In genomic region chr2:85385746-85386145, GRCh38 we compare ENCODE assay signal across 1 cellular context.
TF ChIP-seq lines count a peak whose summit lies in the region.

No MANE protein-coding gene starts in this region.

TF ChIP-seq in GM23338, 12 proteins besides CTCF, POLR2A, EP300 and RAD21:
- TF ChIP-seq ETS1 (IDR thresholded peaks at IDR 0.05) (no peak), NANOG (IDR thresholded peaks at IDR 0.05; ENCODE audit: borderline replicate concordance) (no peak), ZNF114 (CRISPR knock-in tag; IDR thresholded peaks at IDR 0.05) (no peak), REST (IDR thresholded peaks at IDR 0.05; ENCODE audit: unreplicated experiment) (no peak), EZH2 (IDR thresholded peaks at IDR 0.05; ENCODE audit: low read depth, unreplicated experiment) (no peak), ZNF462 (CRISPR knock-in tag; IDR thresholded peaks at IDR 0.05) (no peak), CREB1 (CRISPR knock-in tag; IDR thresholded peaks at IDR 0.05; ENCODE audit: low read depth) (no peak), POLR2AphosphoS5 (IDR thresholded peaks at IDR 0.05; ENCODE audit: low read depth) (no peak), STAT1 (IDR thresholded peaks at IDR 0.05; ENCODE audit: unreplicated experiment) (no peak), EZH2phosphoT487 (IDR thresholded peaks at IDR 0.05; ENCODE audit: unreplicated experiment) (no peak), ZNF331 (CRISPR knock-in tag; IDR thresholded peaks at IDR 0.05; ENCODE audit: low read depth) (no peak), JUNB (IDR thresholded peaks at IDR 0.05; ENCODE audit: unreplicated experiment) (no peak)
